Comparison of ENCODE assay signal across 11 cellular contexts in genomic region chr5:17219431-17219830, GRCh38. TPM values are rescaled to one million over a fixed set of nuclear protein-coding genes. Genes with fewer than 3 reads are reported as not detected.
DNase-seq lines count a peak whose midpoint lies in the region; ATAC-seq and TF ChIP-seq lines count a peak whose summit lies in the region.
"Had no signal": no experiment of that assay in that cellular context is flagged by ENCODE, and none has a peak within 500 bp of the region (broad histone marks: within the 10 kb centered on the region; RNA-seq: fewer than 3 reads in every experiment).

No MANE protein-coding gene starts in this region.

- H3K9me3 Mint-ChIP-seq in activated T-cell treated with anti-CD3 and anti-CD28 coated beads, Interleukin-2, amount 50 U/mL, for 4 hours: no peaks in the 10 kb centered on the region
- H3K9me3 Mint-ChIP-seq in activated B cell treated with CpG ODN at 0.5 μM for 24 hours: no peaks in the 10 kb centered on the region

- no peak overlapping the region for H3K9ac ChIP-seq in subcutaneous abdominal adipose tissue (ENCODE audit: low read length in 5 of 5)

- no peak overlapping the region for H3K27ac ChIP-seq in subcutaneous abdominal adipose tissue (ENCODE audit: low read depth, low read length)
- H3K27ac ChIP-seq: esophagus muscularis mucosa had no signal

- ATAC-seq in activated T-cell treated with anti-CD3 and anti-CD28 coated beads, Interleukin-2, amount 50 U/mL, for 4 hours: no peak
- no peak for ATAC-seq in activated B cell treated with CpG ODN at 0.5 μM for 24 hours (ENCODE audit: low read depth)

- TF ChIP-seq CTCF in activated B cell treated with CpG ODN at 0.5 μM for 24 hours (IDR thresholded peaks at IDR 0.05): no peak

- peaks cover 41% of the 10 kb centered on the region for H3K27me3 Mint-ChIP-seq in activated T-cell treated with anti-CD3 and anti-CD28 coated beads, Interleukin-2, amount 50 U/mL, for 4 hours (ENCODE audit: low read depth)
- H3K27me3 Mint-ChIP-seq in activated B cell treated with CpG ODN at 0.5 μM for 24 hours: no peaks in the 10 kb centered on the region

- peaks cover 0 to 22% (median 21%) of the 10 kb centered on the region in 5 donors for H3K4me1 ChIP-seq in subcutaneous abdominal adipose tissue (ENCODE audit: control insufficient read depth in 5 of 5, insufficient read depth in 5 of 5, low read length in 5 of 5)

- no peaks in the 10 kb centered on the region for H3K36me3 ChIP-seq in subcutaneous abdominal adipose tissue (ENCODE audit: control insufficient read depth in 5 of 5, insufficient read depth in 5 of 5, low read length in 5 of 5)
- H3K36me3 ChIP-seq: esophagus muscularis mucosa had no signal

- H3K4me1 Mint-ChIP-seq in activated T-cell treated with anti-CD3 and anti-CD28 coated beads, Interleukin-2, amount 50 U/mL, for 4 hours (ENCODE audit: low read depth): peaks cover 12% of the 10 kb centered on the region
- H3K4me1 Mint-ChIP-seq in activated B cell treated with CpG ODN at 0.5 μM for 24 hours: peaks cover 75% of the 10 kb centered on the region

- intact Hi-C loops in activated B cell treated with CpG ODN at 0.5 μM for 24 hours (cut with micrococcal nuclease): loop anchor here (5.0 to 10.0 kb wide), 4 partner anchors 403 to 795 kb away; no protein-coding TSS in a partner anchor

- H3K27ac Mint-ChIP-seq in activated B cell treated with CpG ODN at 0.5 μM for 24 hours: peak overlapping the region; percentile 84

- CTCF ChIA-PET in activated B cell treated with CpG ODN at 0.5 μM for 24 hours (lab: Charles Lee): no interaction called here

- H3K9me3 ChIP-seq in iPS-18c (ENCODE audit: control insufficient read depth, insufficient read depth, low read length) (no peaks in the 10 kb centered on the region), subcutaneous abdominal adipose tissue (ENCODE audit: control insufficient read depth in 5 of 5, low read length in 5 of 5) (no peaks in the 10 kb centered on the region)
- H3K9me3 ChIP-seq: esophagus muscularis mucosa had no signal

- DNase-seq in activated T-cell treated with anti-CD3 and anti-CD28 coated beads, Interleukin-2, amount 50 U/mL, for 4 hours: no peak
- DNase-seq in activated T-cell treated with anti-CD3 and anti-CD28 coated beads for 4 hours (no peak), activated B cell treated with CpG ODN at 0.5 μM for 24 hours (no peak), SIG-M5 treated with dmso at 0.1 percent for 504 hours (lab: John Stamatoyannopoulos, UW; ENCODE audit: unreplicated experiment) (no peak), NK-92 (lab: John Stamatoyannopoulos, UW; ENCODE audit: unreplicated experiment) (no peak), Kasumi-1 (lab: John Stamatoyannopoulos, UW) (no peak)
- DNase-seq: activated CD4-positive, alpha-beta T cell treated with anti-CD3 and anti-CD28 coated beads, Interleukin-2, amount 50 U/mL, for 48 hours; stimulated activated CD4-positive, alpha-beta T cell treated with anti-CD3 and anti-CD28 coated beads, Interleukin-15, amount 100 ng/mL, for 24 hours had no signal

- H3K36me3 Mint-ChIP-seq in activated T-cell treated with anti-CD3 and anti-CD28 coated beads, Interleukin-2, amount 50 U/mL, for 4 hours (ENCODE audit: insufficient read depth): no peaks in the 10 kb centered on the region
- H3K36me3 Mint-ChIP-seq in activated B cell treated with CpG ODN at 0.5 μM for 24 hours (ENCODE audit: low read depth): peaks cover 56% of the 10 kb centered on the region

- POLR2A ChIA-PET in activated B cell treated with CpG ODN at 0.5 μM for 24 hours (lab: Charles Lee): no interaction called here

- peaks cover 6 to 29% (median 14%) of the 10 kb centered on the region in 5 donors for H3K27me3 ChIP-seq in subcutaneous abdominal adipose tissue (ENCODE audit: control insufficient read depth in 5 of 5, insufficient read depth in 4 of 5, low read length in 5 of 5)

- peak overlapping the region; percentile 69 for H3K4me3 Mint-ChIP-seq in activated T-cell treated with anti-CD3 and anti-CD28 coated beads, Interleukin-2, amount 50 U/mL, for 4 hours
- H3K4me3 Mint-ChIP-seq in activated B cell treated with CpG ODN at 0.5 μM for 24 hours: peak overlapping the region; percentile 94

- H3K4me3 ChIP-seq in iPS-18c (ENCODE audit: insufficient read depth, low read depth, low read length) (peak overlapping the region; percentile 92; the same call in 1 of the 2 replicates), subcutaneous abdominal adipose tissue (ENCODE audit: low read depth in 1 of 5, low read length in 5 of 5) (peak overlapping the region in 4 of 5 donors; percentile 69 to 77 (median 74))

RNA-seq across cellular contexts. Expression of gene BASP1, which starts 2.0 kb away (rescaled TPM):
- 10 to 100 TPM in 1 of 3 donors, 1 to 10 TPM in 2; 4.3 to 12.3 (median 4.7) TPM for total RNA-seq in activated T-cell treated with anti-CD3 and anti-CD28 coated beads, Interleukin-2, amount 50 U/mL, for 4 hours
- 316 and 318 TPM in 2 replicates for total RNA-seq in activated B cell treated with CpG ODN at 0.5 μM for 24 hours

Comparison
In these comparisons a context has a peak if more than half of its experiments do, and no peak if none do; other contexts are left out.
1. RNA of gene BASP1, which starts 2.0 kb away (total RNA-seq): 316 to 318 TPM in activated B cell treated with CpG ODN at 0.5 μM for 24 hours; 4.3 to 12.3 TPM in activated T-cell treated with anti-CD3 and anti-CD28 coated beads, Interleukin-2, amount 50 U/mL, for 4 hours; every median in the first group is over 10 times any median in the second.